ENCODE assay signal across 24 cellular contexts in the genomic region with DNA sequence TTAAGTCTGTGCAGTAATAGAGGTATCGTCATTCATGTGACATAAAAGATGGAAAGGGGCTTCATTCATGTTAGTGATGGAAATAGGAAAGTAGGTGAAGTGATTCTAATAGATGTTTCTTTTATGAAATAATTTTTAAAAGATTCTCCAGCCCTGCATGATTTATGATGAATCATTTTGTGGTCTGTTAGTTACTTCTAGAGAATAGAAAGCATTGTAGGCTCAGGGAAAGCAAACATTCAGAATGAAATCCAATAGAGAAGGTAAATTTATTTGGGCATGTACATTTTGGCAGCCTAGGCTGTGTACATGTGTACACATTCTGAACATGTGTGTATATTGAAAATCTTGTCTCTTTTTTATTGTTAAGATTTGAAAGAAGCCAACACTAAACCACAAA. TPM values are rescaled to one million over a fixed set of nuclear protein-coding genes. Genes with fewer than 3 reads are reported as not detected.
A peak's percentile ranks its signal among the peaks of the same experiment; 100 is the strongest.
DNase-seq lines count a peak whose midpoint lies in the region; TF ChIP-seq lines count a peak whose summit lies in the region.
"Had no signal": no experiment of that assay in that cellular context is flagged by ENCODE, and none has a peak within 500 bp of the region (broad histone marks: within the 10 kb centered on the region; RNA-seq: fewer than 3 reads in every experiment).

No MANE protein-coding gene starts in this region.

- in situ Hi-C loops in mammary epithelial cell (cut with MboI; ENCODE audit: low sequenced_read_pairs in 2 of 2): no loop called here

- H3K4me1 ChIP-seq in mammary epithelial cell (ENCODE audit: insufficient read depth, low read length) (peaks cover 23% of the 10 kb centered on the region), breast epithelium (no peaks in the 10 kb centered on the region), fibroblast of lung (ENCODE audit: control insufficient read depth, extremely low read depth, insufficient read depth, low read length) (peaks cover 13% of the 10 kb centered on the region)
- H3K4me1 ChIP-seq: left lung, SJCRH30 had no signal

- H3K27me3 ChIP-seq in mammary epithelial cell (ENCODE audit: insufficient read depth, low read length) (no peaks in the 10 kb centered on the region), breast epithelium (no peaks in the 10 kb centered on the region), fibroblast of lung (ENCODE audit: control insufficient read depth, insufficient read depth, low read length) (no peaks in the 10 kb centered on the region)
- H3K27me3 ChIP-seq: left lung, transverse colon had no signal

- CTCF ChIA-PET in mammary epithelial cell (lab: Charles Lee; ENCODE audit: low non-redundant PET): no interaction called here

- no peaks in the 10 kb centered on the region for H3K36me3 ChIP-seq in mammary epithelial cell (ENCODE audit: insufficient read depth, low read length)
- H3K36me3 ChIP-seq in breast epithelium: no peaks in the 10 kb centered on the region
- no peaks in the 10 kb centered on the region for H3K36me3 ChIP-seq in fibroblast of lung (ENCODE audit: control insufficient read depth, insufficient read depth, low read length)
- H3K36me3 ChIP-seq: left lung, SJCRH30, transverse colon had no signal

- H3K4me3 ChIP-seq in mammary epithelial cell (replicated peaks in 1 of 3; ENCODE audit: insufficient read depth in 1 of 3, low read depth in 2 of 3, low read length in 3 of 3) (no peak overlapping the region), breast epithelium (no peak overlapping the region), fibroblast of lung (replicated peaks in 1 of 4; ENCODE audit: control extremely low read depth in 1 of 4, insufficient read depth in 1 of 4, low read depth in 3 of 4, low read length in 4 of 4) (no peak overlapping the region)
- H3K4me3 ChIP-seq: left lung, SJCRH30, skin epidermis, transverse colon had no signal

- intact Hi-C loops in mammary epithelial cell (cut with micrococcal nuclease): no loop called here
- intact Hi-C loops in breast epithelium (cut with DNase I; ENCODE audit: low total_unique reads): no loop called here

- DNase-seq in mammary epithelial cell (peak; percentile 46), breast epithelium (ENCODE audit: low spot score in 2 of 2) (no peak), SW480 (ENCODE audit: low spot score) (peak; percentile 8), fibroblast of lung (ENCODE audit: low read depth in 2 of 2) (no peak), middle frontal gyrus (ENCODE audit: extremely low spot score, low spot score) (no peak), caudate nucleus (lab: John Stamatoyannopoulos, UW) (no peak), NCI-H1417 treated with DMSO at 0.1 percent for 48 hours (lab: John Stamatoyannopoulos, UW) (no peak), T1000 (lab: John Stamatoyannopoulos, UW) (no peak)
- DNase-seq: activated CD8-positive, alpha-beta T cell treated with anti-CD3 and anti-CD28 coated beads, Interleukin-2, amount 10 ng/mL, durations not matched to agents 7 days and 5 days; amygdala; cortex of kidney; effector memory CD8-positive, alpha-beta T cell; H7; hypothalamus; immature natural killer cell; left lung; naive thymus-derived CD4-positive, alpha-beta T cell; NCI-H1105 treated with DMSO at 0.1 percent for 48 hours; NCI-H2029 treated with DMSO at 0.1 percent for 48 hours; NCI-H526 treated with DMSO at 0.1 percent for 48 hours; SJCRH30; T-helper 1 cell; transverse colon had no signal

- dilution Hi-C loops in mammary epithelial cell (cut with HindIII; ENCODE audit: low sequenced_read_pairs): no loop called here

- H3K9me3 ChIP-seq in mammary epithelial cell (replicated peaks; ENCODE audit: insufficient read depth, low read length) (no peaks in the 10 kb centered on the region), breast epithelium (no peaks in the 10 kb centered on the region), fibroblast of lung (ENCODE audit: control insufficient read depth, insufficient read depth, low read depth, low read length) (no peaks in the 10 kb centered on the region)
- H3K9me3 ChIP-seq: left lung, SJCRH30, transverse colon had no signal

- H3K9ac ChIP-seq in mammary epithelial cell (ENCODE audit: insufficient read depth, low read length): no peak overlapping the region
- no peak overlapping the region for H3K9ac ChIP-seq in fibroblast of lung (ENCODE audit: insufficient read depth, low read length)

- H3K27ac ChIP-seq in mammary epithelial cell (ENCODE audit: insufficient read depth, low read depth, low read length) (no peak overlapping the region), breast epithelium (no peak overlapping the region), fibroblast of lung (ENCODE audit: insufficient read depth, low read length) (no peak overlapping the region), caudate nucleus (ENCODE audit: low read depth, low read length) (no peak overlapping the region)
- H3K27ac ChIP-seq: left lung, SJCRH30, skin epidermis, transverse colon had no signal

- no peak for TF ChIP-seq POLR2A in breast epithelium (IDR thresholded peaks at IDR 0.05)

- H4K20me1 ChIP-seq in mammary epithelial cell (ENCODE audit: insufficient read depth, low read length) (no peaks in the 10 kb centered on the region), fibroblast of lung (ENCODE audit: control insufficient read depth, extremely low read depth, insufficient read depth, low read length) (no peaks in the 10 kb centered on the region)

- H3K79me2 ChIP-seq in mammary epithelial cell (ENCODE audit: insufficient read depth, low read length) (no peaks in the 10 kb centered on the region), fibroblast of lung (ENCODE audit: control insufficient read depth, insufficient read depth, low read length) (peaks cover 2% of the 10 kb centered on the region)

- BruUV-seq in mammary epithelial cell (replicated peaks; lab: Mats Ljungman, UMichigan): no TSS peak

- TF ChIP-seq CTCF in mammary epithelial cell (conservative IDR thresholded peaks at IDR 0.05 in 1 of 2, IDR thresholded peaks at IDR 0.05 in 1 of 2; ENCODE audit: extremely low read depth in 1 of 2, insufficient read depth in 1 of 2, low read depth in 1 of 2, low read length in 2 of 2): no peak
- TF ChIP-seq CTCF in breast epithelium (IDR thresholded peaks at IDR 0.05): no peak
- no peak for TF ChIP-seq CTCF in fibroblast of lung (conservative IDR thresholded peaks at IDR 0.05 in 1 of 2, IDR thresholded peaks at IDR 0.05 in 1 of 2; ENCODE audit: low read depth in 1 of 2, low read length in 2 of 2)

- no peak overlapping the region for H2AFZ ChIP-seq in mammary epithelial cell (ENCODE audit: low read depth, low read length)
- no peak overlapping the region for H2AFZ ChIP-seq in fibroblast of lung (ENCODE audit: low read length)

- H3K4me2 ChIP-seq in mammary epithelial cell (ENCODE audit: insufficient read depth, low read depth, low read length) (peak overlapping the region; percentile 36), fibroblast of lung (ENCODE audit: extremely low read depth, insufficient read depth, low read length) (peak overlapping the region; percentile 23)

- 71% methylated on average over 1 of the region's 1 CpG for WGBS in mammary epithelial cell (ENCODE audit: low coverage, missing lambda C conversion rate)

RNA-seq across cellular contexts. Expression of gene PPARG, which starts 23.1 kb away (rescaled TPM):
- total RNA-seq in mammary epithelial cell: under 1 TPM; 0.17 to 0.54 TPM
- 0.45 TPM for polyA plus RNA-seq in mammary epithelial cell
- 0.62 TPM for polyA minus RNA-seq in mammary epithelial cell
- 100 to 1,000 TPM in 1 of 3 donors, 10 to 100 TPM in 2; 44.2 to 359 (median 96.0) TPM for total RNA-seq in breast epithelium
- total RNA-seq in fibroblast of lung: 14.9 and 42.8 TPM in 2 replicates
- polyA plus RNA-seq in fibroblast of lung: 32.8 and 37.2 TPM in 2 replicates
- 25.0 and 25.7 TPM in 2 replicates for polyA plus RNA-seq in fibroblast of lung (2012)
- polyA minus RNA-seq in fibroblast of lung (ENCODE audit: low replicate concordance): 8.7 and 24.8 TPM in 2 replicates
- total RNA-seq: activated CD8-positive, alpha-beta T cell treated with anti-CD3 and anti-CD28 coated beads, Interleukin-2, amount 10 ng/mL, durations not matched to agents 7 days and 5 days had no signal
- polyA plus RNA-seq: immature natural killer cell; naive thymus-derived CD4-positive, alpha-beta T cell had no signal

Comparison
In these comparisons a context has a peak if more than half of its experiments do, and no peak if none do; other contexts are left out.
1. DNase-seq: peak in mammary epithelial cell (single experiment) and SW480 (single experiment); none in breast epithelium (0 of 2), fibroblast of lung (0 of 2), middle frontal gyrus (single experiment), caudate nucleus (0 of 61), NCI-H1417 treated with DMSO at 0.1 percent for 48 hours (single experiment) and T1000 (single experiment).
2. RNA of gene PPARG, which starts 23.1 kb away (total RNA-seq): 44.2 to 359 TPM in breast epithelium and 14.9 to 42.8 TPM in fibroblast of lung; 0.17 to 0.54 TPM in mammary epithelial cell; every median in the first group is over 10 times any median in the second.